14 cellular contexts compared by ENCODE assay signal in genomic region chr5:133399247-133399891, GRCh38.
A peak's percentile ranks its signal among the peaks of the same experiment; 100 is the strongest.
DNase-seq lines count a peak whose midpoint lies in the region; TF ChIP-seq lines count a peak whose summit lies in the region.
"Had no signal": no experiment of that assay in that cellular context is flagged by ENCODE, and none has a peak within 500 bp of the region (broad histone marks: within the 10 kb centered on the region; RNA-seq: fewer than 3 reads in every experiment).

No MANE protein-coding gene starts in this region.

- peaks cover 38% of the 10 kb centered on the region for H3K4me1 Mint-ChIP-seq in activated T-cell treated with anti-CD3 and anti-CD28 coated beads, Interleukin-2, amount 50 U/mL, for 24 hours (ENCODE audit: low read depth)
- peaks cover 8% of the 10 kb centered on the region for H3K4me1 Mint-ChIP-seq in endodermal cell

- H3K4me2 ChIP-seq in OCI-LY3 (ENCODE audit: low read length) (peak overlapping the region; percentile 77), neuronal stem cell (ENCODE audit: insufficient read depth, low read length, poor library complexity, severe bottlenecking) (no peak overlapping the region)
- H3K4me2 ChIP-seq: A549 had no signal

- H2AK5ac ChIP-seq in neuronal stem cell (ENCODE audit: low read depth, low read length) = peak overlapping the region; percentile 1

- no peak overlapping the region for H4K91ac ChIP-seq in neuronal stem cell (ENCODE audit: low read depth, low read length, poor library complexity)

- H3K18ac ChIP-seq in neuronal stem cell (ENCODE audit: low read length) = no peak overlapping the region

- 87 to 92% methylated on average over 9 to 10 of the region's 10 CpGs for WGBS in endodermal cell (ENCODE audit: insufficient coverage in 1 of 2, insufficient read length in 1 of 2), 2 experiments
- no CpG with 5 or more reads among the region's 10 CpGs for WGBS in neuronal stem cell (ENCODE audit: extremely low coverage in 2 of 2, insufficient read length in 2 of 2, insufficient replicate concordance in 1 of 2), 2 donors

- no peak overlapping the region for H2BK12ac ChIP-seq in neuronal stem cell (ENCODE audit: low read length)

- H3K79me1 ChIP-seq in neuronal stem cell (ENCODE audit: low read depth, low read length) = no peaks in the 10 kb centered on the region

- H2BK5ac ChIP-seq in neuronal stem cell (ENCODE audit: low read length) = no peak overlapping the region

- no peaks in the 10 kb centered on the region for H3K9me3 Mint-ChIP-seq in activated T-cell treated with anti-CD3 and anti-CD28 coated beads, Interleukin-2, amount 50 U/mL, for 24 hours
- H3K9me3 Mint-ChIP-seq in endodermal cell = peaks cover 11% of the 10 kb centered on the region

- H3K27me3 ChIP-seq in OCI-LY3 (ENCODE audit: low read depth, low read length) (no peaks in the 10 kb centered on the region), endodermal cell (ENCODE audit: control insufficient read depth, insufficient read depth, low read length, poor library complexity, severe bottlenecking) (no peaks in the 10 kb centered on the region), neuronal stem cell (ENCODE audit: control insufficient read depth in 3 of 3, insufficient read depth in 3 of 3, low read depth in 1 of 3, low read length in 3 of 3) (no peaks in the 10 kb centered on the region)

- TF ChIP-seq CTCF in OCI-LY3 (IDR thresholded peaks at IDR 0.05; ENCODE audit: low read depth, low read length) = no peak
- no peak for TF ChIP-seq CTCF in endodermal cell (conservative IDR thresholded peaks at IDR 0.05)

- H3K4me3 ChIP-seq in OCI-LY3 (ENCODE audit: low read length) (no peak overlapping the region), endodermal cell (ENCODE audit: low read length) (no peak overlapping the region), neuronal stem cell (ENCODE audit: low read length in 2 of 2) (no peak overlapping the region)
- H3K4me3 ChIP-seq: A549 had no signal

- H3K9ac ChIP-seq in OCI-LY3 (ENCODE audit: low read length) (no peak overlapping the region), endodermal cell (ENCODE audit: extremely low read depth, low read length, poor library complexity, severe bottlenecking) (no peak overlapping the region), neuronal stem cell (ENCODE audit: low read depth, low read length, poor library complexity) (no peak overlapping the region)

- H2BK120ac ChIP-seq in neuronal stem cell (ENCODE audit: low read depth, low read length) = no peak overlapping the region

- no peaks in the 10 kb centered on the region for H3K36me3 Mint-ChIP-seq in activated T-cell treated with anti-CD3 and anti-CD28 coated beads, Interleukin-2, amount 50 U/mL, for 24 hours (ENCODE audit: low read depth)
- no peaks in the 10 kb centered on the region for H3K36me3 Mint-ChIP-seq in endodermal cell (ENCODE audit: low read depth)
- H3K36me3 Mint-ChIP-seq: CD4-positive, CD25-positive, alpha-beta regulatory T cell had no signal

- H3K27me3 Mint-ChIP-seq in activated T-cell treated with anti-CD3 and anti-CD28 coated beads, Interleukin-2, amount 50 U/mL, for 24 hours = peaks cover 12% of the 10 kb centered on the region
- H3K27me3 Mint-ChIP-seq in endodermal cell (ENCODE audit: insufficient read depth) = no peaks in the 10 kb centered on the region
- H3K27me3 Mint-ChIP-seq: CD4-positive, CD25-positive, alpha-beta regulatory T cell had no signal

- H3K23ac ChIP-seq in neuronal stem cell (ENCODE audit: low read depth, low read length, poor library complexity) = no peak overlapping the region

- H4K20me1 ChIP-seq in OCI-LY3 (ENCODE audit: insufficient read depth, low read length) = no peaks in the 10 kb centered on the region

- H2AFZ ChIP-seq in OCI-LY3 (ENCODE audit: low read depth, low read length) = peak overlapping the region; percentile 0; the same call in 1 of the 2 replicates
- no peak overlapping the region for H2AFZ ChIP-seq in neuronal stem cell (ENCODE audit: low read length)

- no peak overlapping the region for H3K27ac Mint-ChIP-seq in activated T-cell treated with anti-CD3 and anti-CD28 coated beads, Interleukin-2, amount 50 U/mL, for 24 hours
- no peak overlapping the region for H3K27ac Mint-ChIP-seq in endodermal cell
- H3K27ac Mint-ChIP-seq: CD4-positive, CD25-positive, alpha-beta regulatory T cell had no signal

- H3K9me3 ChIP-seq in OCI-LY3 (ENCODE audit: insufficient read depth, low read length) = no peaks in the 10 kb centered on the region
- H3K9me3 ChIP-seq in endodermal cell (ENCODE audit: control insufficient read depth, low read length) = no peaks in the 10 kb centered on the region
- no peaks in the 10 kb centered on the region for H3K9me3 ChIP-seq in neuronal stem cell (replicated peaks in 1 of 2; ENCODE audit: control insufficient read depth in 2 of 2, insufficient read depth in 1 of 2, low read depth in 1 of 2, low read length in 2 of 2)
- H3K9me3 ChIP-seq: A549 had no signal

- H3K27ac ChIP-seq in OCI-LY3 (ENCODE audit: low read length) = no peak overlapping the region
- H3K27ac ChIP-seq in endodermal cell (ENCODE audit: low read depth, low read length) = no peak overlapping the region
- no peak overlapping the region for H3K27ac ChIP-seq in neuronal stem cell (replicated peaks; ENCODE audit: low read length)
- H3K27ac ChIP-seq: A549 had no signal

- no peaks in the 10 kb centered on the region for H3K36me3 ChIP-seq in OCI-LY3 (replicated peaks; ENCODE audit: low read depth, low read length)
- no peaks in the 10 kb centered on the region for H3K36me3 ChIP-seq in endodermal cell (ENCODE audit: control insufficient read depth, insufficient read depth, low read length)
- H3K36me3 ChIP-seq in neuronal stem cell (replicated peaks in 1 of 2; ENCODE audit: control insufficient read depth in 2 of 2, insufficient read depth in 2 of 2, low read length in 2 of 2) = no peaks in the 10 kb centered on the region

- no peak overlapping the region for H2BK15ac ChIP-seq in neuronal stem cell (ENCODE audit: low read length)

- no peaks in the 10 kb centered on the region for H3K79me2 ChIP-seq in OCI-LY3 (ENCODE audit: low read length)

- H3K4me1 ChIP-seq in OCI-LY3 (ENCODE audit: low read length) = peaks cover 49% of the 10 kb centered on the region
- no peaks in the 10 kb centered on the region for H3K4me1 ChIP-seq in endodermal cell (ENCODE audit: control insufficient read depth, insufficient read depth, low read length)
- peaks cover 13 to 30% of the 10 kb centered on the region in 2 donors for H3K4me1 ChIP-seq in neuronal stem cell (ENCODE audit: control insufficient read depth in 2 of 2, insufficient read depth in 1 of 2, low read depth in 1 of 2, low read length in 2 of 2)
- H3K4me1 ChIP-seq: A549 had no signal

- no peak overlapping the region for H3K4ac ChIP-seq in neuronal stem cell (ENCODE audit: low read length)

- H3K14ac ChIP-seq in neuronal stem cell (ENCODE audit: low read length) = no peak overlapping the region

- no peak overlapping the region for H3K4me3 Mint-ChIP-seq in activated T-cell treated with anti-CD3 and anti-CD28 coated beads, Interleukin-2, amount 50 U/mL, for 24 hours
- H3K4me3 Mint-ChIP-seq in endodermal cell = no peak overlapping the region

- peak; percentile 16 for DNase-seq in activated T-cell treated with anti-CD3 and anti-CD28 coated beads, Interleukin-2, amount 50 U/mL, for 24 hours
- DNase-seq in activated T-cell treated with anti-CD3 and anti-CD28 coated beads, Interleukin-2, amount 50 U/mL, for 48 hours = no peak
- peak; percentile 29 for DNase-seq in endodermal cell
- DNase-seq in neuronal stem cell (ENCODE audit: low spot score) = no peak
- DNase-seq in NK-92 (lab: John Stamatoyannopoulos, UW; ENCODE audit: unreplicated experiment) = no peak
- DNase-seq in NCI-H510A treated with DMSO at 0.1 percent for 48 hours (lab: John Stamatoyannopoulos, UW) = no peak
- DNase-seq in stimulated activated CD4-positive, alpha-beta T cell treated with anti-CD3 and anti-CD28 coated beads, Interleukin-2, amount 100 ng/mL, for 48 hours = no peak
- DNase-seq: CD4-positive, CD25-positive, alpha-beta regulatory T cell; IMR-90; Kasumi-1; NCI-H1105 treated with DMSO at 0.1 percent for 48 hours; NCI-H187 had no signal

- no peak overlapping the region for H4K8ac ChIP-seq in neuronal stem cell (ENCODE audit: low read depth, low read length)

Comparison
In these comparisons a context has a peak if more than half of its experiments do, and no peak if none do; other contexts are left out.
1. DNase-seq: peak in activated T-cell treated with anti-CD3 and anti-CD28 coated beads, Interleukin-2, amount 50 U/mL, for 24 hours (single experiment) and endodermal cell (single experiment); none in activated T-cell treated with anti-CD3 and anti-CD28 coated beads, Interleukin-2, amount 50 U/mL, for 48 hours (0 of 2), neuronal stem cell (single experiment), NK-92 (single experiment), NCI-H510A treated with DMSO at 0.1 percent for 48 hours (single experiment) and stimulated activated CD4-positive, alpha-beta T cell treated with anti-CD3 and anti-CD28 coated beads, Interleukin-2, amount 100 ng/mL, for 48 hours (0 of 2).